Comparison of ENCODE assay signal across 8 cellular contexts in genomic region chr17:5468075-5468473, GRCh38. TPM values are rescaled to one million over a fixed set of nuclear protein-coding genes. Genes with fewer than 3 reads are reported as not detected.
DNase-seq lines count a peak whose midpoint lies in the region; ATAC-seq, FAIRE-seq and TF ChIP-seq lines count a peak whose summit lies in the region.

No MANE protein-coding gene starts in this region.

- H3K27me3 Mint-ChIP-seq in activated naive CD8-positive, alpha-beta T cell treated with anti-CD3 and anti-CD28 coated beads, Interleukin-2, amount 50 U/mL, for 24 hours = no peaks in the 10 kb centered on the region

- no peaks in the 10 kb centered on the region for H3K9me3 ChIP-seq in kidney (ENCODE audit: control insufficient read depth in 1 of 2, low read length in 2 of 2)

- H3K9ac ChIP-seq in kidney (ENCODE audit: low read length in 2 of 2) = peak overlapping the region; percentile 46 to 64

- peak; percentile 7 for ATAC-seq in activated naive CD8-positive, alpha-beta T cell treated with anti-CD3 and anti-CD28 coated beads, Interleukin-2, amount 50 U/mL, for 24 hours

- intact Hi-C loops in kidney (cut with DNase I) = no loop called here

- peak overlapping the region; percentile 95 for H3K4me3 Mint-ChIP-seq in activated naive CD8-positive, alpha-beta T cell treated with anti-CD3 and anti-CD28 coated beads, Interleukin-2, amount 50 U/mL, for 24 hours

- H3K27ac ChIP-seq in kidney (ENCODE audit: low read depth in 2 of 2, low read length in 2 of 2) = no peak overlapping the region

- peaks cover 35% of the 10 kb centered on the region for H3K36me3 Mint-ChIP-seq in activated naive CD8-positive, alpha-beta T cell treated with anti-CD3 and anti-CD28 coated beads, Interleukin-2, amount 50 U/mL, for 24 hours (ENCODE audit: low read depth)

- no peaks in the 10 kb centered on the region for H3K9me3 Mint-ChIP-seq in activated naive CD8-positive, alpha-beta T cell treated with anti-CD3 and anti-CD28 coated beads, Interleukin-2, amount 50 U/mL, for 24 hours

- H3K4me1 Mint-ChIP-seq in activated naive CD8-positive, alpha-beta T cell treated with anti-CD3 and anti-CD28 coated beads, Interleukin-2, amount 50 U/mL, for 24 hours = peaks cover 37% of the 10 kb centered on the region

- H3K4me1 ChIP-seq in kidney (ENCODE audit: control insufficient read depth in 1 of 2, insufficient read depth in 1 of 2, low read depth in 1 of 2, low read length in 2 of 2) = peaks cover 0 to 8% of the 10 kb centered on the region in 2 donors

- DNase-seq in GM20000 (ENCODE audit: low spot score) = peak; percentile 26
- DNase-seq in Jurkat, Clone E6-1 (ENCODE audit: low read depth, low spot score) = no peak
- DNase-seq in activated naive CD8-positive, alpha-beta T cell treated with anti-CD3 and anti-CD28 coated beads, Interleukin-2, amount 50 U/mL, for 24 hours = peak; percentile 19
- DNase-seq in kidney = no peak
- peak; percentile 28 to 32 for DNase-seq in stimulated activated CD8-positive, alpha-beta memory T cell treated with anti-CD3 and anti-CD28 coated beads, Interleukin-7, amount 100 ng/mL, for 4 hours (ENCODE audit: low read depth in 2 of 2)
- no peak for DNase-seq in 8988T
- no peak for DNase-seq in NCI-H2227 treated with DMSO at 0.1 percent for 48 hours (lab: John Stamatoyannopoulos, UW)
- DNase-seq in NCI-H1436 (lab: John Stamatoyannopoulos, UW) = no peak

- TF ChIP-seq CTCF in GM20000 (IDR thresholded peaks at IDR 0.05; ENCODE audit: extremely low read depth, missing control alignments) (no peak), kidney (IDR thresholded peaks at IDR 0.05; ENCODE audit: borderline replicate concordance, extremely low read depth, insufficient read depth) (no peak)

- H3K27ac Mint-ChIP-seq in activated naive CD8-positive, alpha-beta T cell treated with anti-CD3 and anti-CD28 coated beads, Interleukin-2, amount 50 U/mL, for 24 hours = peak overlapping the region; percentile 68

- FAIRE-seq in kidney (lab: Jason Lieb, UNC) = no peak

- H3K4me3 ChIP-seq in Jurkat, Clone E6-1 (ENCODE audit: low read length) = peak overlapping the region; percentile 91
- peak overlapping the region; percentile 60 to 83 for H3K4me3 ChIP-seq in kidney (ENCODE audit: low read length in 2 of 2)

- peaks cover 0 to 4% of the 10 kb centered on the region in 2 donors for H3K36me3 ChIP-seq in kidney (ENCODE audit: control insufficient read depth in 1 of 2, insufficient read depth in 2 of 2, low read length in 2 of 2)

RNA-seq across cellular contexts. Expression of gene DHX33, which starts 0.7 kb away (rescaled TPM):
- 22.0 TPM for polyA plus RNA-seq in Jurkat, Clone E6-1 (2012; ENCODE audit: insufficient read depth, insufficient read length)
- total RNA-seq in kidney = 13.2 TPM
- polyA plus RNA-seq in kidney (ENCODE audit: insufficient read depth, low read depth, low replicate concordance) = 3.1 TPM

RNA-seq across cellular contexts. Expression of gene DERL2, which starts 17.9 kb away (rescaled TPM):
- 71.4 TPM for polyA plus RNA-seq in Jurkat, Clone E6-1 (2012; ENCODE audit: insufficient read depth, insufficient read length)
- 71.5 TPM for total RNA-seq in kidney
- 96.0 TPM for polyA plus RNA-seq in kidney (ENCODE audit: insufficient read depth, low read depth, low replicate concordance)

RNA-seq across cellular contexts. Expression of gene MIS12, which starts 18.3 kb away (rescaled TPM):
- polyA plus RNA-seq in Jurkat, Clone E6-1 (2012; ENCODE audit: insufficient read depth, insufficient read length) = 28.9 TPM
- 17.4 TPM for total RNA-seq in kidney
- polyA plus RNA-seq in kidney (ENCODE audit: insufficient read depth, low read depth, low replicate concordance) = 9.6 TPM

RNA-seq across cellular contexts. Expression of gene C1QBP, which starts 29.1 kb away (rescaled TPM):
- polyA plus RNA-seq in Jurkat, Clone E6-1 (2012; ENCODE audit: insufficient read depth, insufficient read length) = 764 TPM
- total RNA-seq in kidney = 91.5 TPM
- polyA plus RNA-seq in kidney (ENCODE audit: insufficient read depth, low read depth, low replicate concordance) = 181 TPM

RNA-seq across cellular contexts. Expression of gene RPAIN, which starts 48.1 kb away (rescaled TPM):
- 146 TPM for polyA plus RNA-seq in Jurkat, Clone E6-1 (2012; ENCODE audit: insufficient read depth, insufficient read length)
- total RNA-seq in kidney = 36.1 TPM
- polyA plus RNA-seq in kidney (ENCODE audit: insufficient read depth, low read depth, low replicate concordance) = 34.0 TPM

Comparison
In these comparisons a context has a peak if more than half of its experiments do, and no peak if none do; other contexts are left out.
1. DNase-seq: peak in GM20000 (single experiment), activated naive CD8-positive, alpha-beta T cell treated with anti-CD3 and anti-CD28 coated beads, Interleukin-2, amount 50 U/mL, for 24 hours (single experiment) and stimulated activated CD8-positive, alpha-beta memory T cell treated with anti-CD3 and anti-CD28 coated beads, Interleukin-7, amount 100 ng/mL, for 4 hours (2 of 2); none in Jurkat, Clone E6-1 (single experiment), kidney (single experiment), 8988T (single experiment), NCI-H2227 treated with DMSO at 0.1 percent for 48 hours (single experiment) and NCI-H1436 (single experiment).